18 cellular contexts compared by ENCODE assay signal in the genomic region with DNA sequence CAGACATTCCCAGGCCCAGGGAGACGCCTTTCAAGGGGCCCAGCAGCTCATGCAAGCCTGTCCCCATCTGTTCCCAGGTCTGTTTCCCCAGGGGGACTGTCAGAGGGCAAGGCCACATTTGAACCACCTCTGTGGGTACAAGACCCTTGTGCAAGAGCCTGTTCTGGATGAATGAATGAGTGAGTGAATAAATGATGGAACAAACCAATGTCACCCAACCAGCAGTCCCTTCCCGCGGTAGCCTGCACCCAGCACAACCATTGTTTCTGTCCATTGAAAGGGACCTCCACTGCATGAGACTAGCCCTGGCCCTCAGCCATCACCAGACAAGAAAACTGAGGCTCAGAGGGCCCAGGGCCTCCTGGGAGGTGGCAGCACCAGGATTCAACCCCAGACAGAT.
DNase-seq lines count a peak whose midpoint lies in the region; ATAC-seq and TF ChIP-seq lines count a peak whose summit lies in the region.
"Had no signal": no experiment of that assay in that cellular context is flagged by ENCODE, and none has a peak within 500 bp of the region (broad histone marks: within the 10 kb centered on the region; RNA-seq: fewer than 3 reads in every experiment).

No MANE protein-coding gene starts in this region.

- no peak overlapping the region for H3K4me3 ChIP-seq in BLaER1 treated with 17β-estradiol and CSF1 and Interleukin-3, amounts not matched to agents 10 nM and 100 nM
- H3K4me3 ChIP-seq in dorsolateral prefrontal cortex (peak overlapping the region in 25 of 59 donors; percentile 33 to 71 (median 55)), neural cell (ENCODE audit: low read length) (peak overlapping the region; percentile 68), H7 (ENCODE audit: insufficient read depth, low read depth, low read length) (no peak overlapping the region)
- H3K4me3 ChIP-seq: A549, MG63 had no signal

- intact Hi-C loops in dorsolateral prefrontal cortex (cut with DNase I): loop anchor here in 1 of 2 donors (5.0 kb wide), 1 partner anchor 68 kb away; the partner anchor contains the start of gene TCF20

- no peak for TF ChIP-seq EP300 in neural cell (conservative IDR thresholded peaks at IDR 0.05; ENCODE audit: poor library complexity, severe bottlenecking)

- no peak for TF ChIP-seq RAD21 in neural cell (conservative IDR thresholded peaks at IDR 0.05)

- H3K27me3 Mint-ChIP-seq in activated T-helper 17 cell treated with anti-CD3 and anti-CD28 coated beads, Interleukin-2, amount 50 U/mL, for 72 hours: no peaks in the 10 kb centered on the region

- no peaks in the 10 kb centered on the region for H3K9me3 Mint-ChIP-seq in activated T-helper 17 cell treated with anti-CD3 and anti-CD28 coated beads, Interleukin-2, amount 50 U/mL, for 72 hours

- H3K9me3 ChIP-seq in BLaER1 treated with 17β-estradiol and CSF1 and Interleukin-3, amounts not matched to agents 10 nM and 100 nM (replicated peaks in 1 of 11): no peaks in the 10 kb centered on the region
- H3K9me3 ChIP-seq in neural cell (ENCODE audit: low read length): no peaks in the 10 kb centered on the region
- H3K9me3 ChIP-seq: A549, Caco-2, MG63, SK-N-SH had no signal

- no peak for TF ChIP-seq CTCF in dorsolateral prefrontal cortex (IDR thresholded peaks at IDR 0.05 in 54 of 56, conservative IDR thresholded peaks at IDR 0.05 in 2 of 56; ENCODE audit: low read depth in 1 of 56, partially characterized antibody in 56 of 56)
- no peak for TF ChIP-seq CTCF in neural cell (IDR thresholded peaks at IDR 0.05; ENCODE audit: poor library complexity, severe bottlenecking)

- peaks cover 11% of the 10 kb centered on the region for H3K4me1 Mint-ChIP-seq in activated T-helper 17 cell treated with anti-CD3 and anti-CD28 coated beads, Interleukin-2, amount 50 U/mL, for 72 hours

- peaks cover 0 to 69% (median 6%) of the 10 kb centered on the region in 11 experiments; a peak in 10 of 22 replicates for H3K27me3 ChIP-seq in BLaER1 treated with 17β-estradiol and CSF1 and Interleukin-3, amounts not matched to agents 10 nM and 100 nM
- H3K27me3 ChIP-seq in dorsolateral prefrontal cortex (no peaks in the 10 kb centered on the region), neural cell (ENCODE audit: insufficient read depth, low read depth, low read length) (no peaks in the 10 kb centered on the region), H7 (ENCODE audit: control insufficient read depth, insufficient read depth, low read length) (peaks cover 3% of the 10 kb centered on the region; the same call in 1 of the 2 replicates)
- H3K27me3 ChIP-seq: MG63 had no signal

- ATAC-seq in activated T-helper 17 cell treated with anti-CD3 and anti-CD28 coated beads, Interleukin-2, amount 50 U/mL, for 72 hours (replicated peaks): no peak
- ATAC-seq: A549, HepG2 had no signal

- peak; percentile 40 for DNase-seq in NCI-H524 treated with DMSO at 0.1 percent for 48 hours (lab: John Stamatoyannopoulos, UW)
- DNase-seq in dorsolateral prefrontal cortex: no peak
- no peak for DNase-seq in H7
- no peak for DNase-seq in GM03348 (ENCODE audit: low spot score)
- no peak for DNase-seq in activated CD4-positive, CD25-positive, alpha-beta regulatory T cell treated with anti-CD3 and anti-CD28 coated beads, Interleukin-2, amount 50 U/mL, for 72 hours
- DNase-seq: Caco-2; MG63; NCI-H1694; NCI-H226; NCI-H526 treated with DMSO at 0.1 percent for 48 hours; NK-92 treated with Interleukin-12 subunit alpha and Interleukin-12 subunit beta, amount 100 ng/mL, for 24 hours had no signal

- peaks cover 57% of the 10 kb centered on the region for H3K79me2 ChIP-seq in neural cell (replicated peaks; ENCODE audit: insufficient read depth, low read length)

- no peaks in the 10 kb centered on the region for H3K9me2 ChIP-seq in neural cell (ENCODE audit: insufficient read depth, low read length)
- H3K9me2 ChIP-seq: SK-N-SH had no signal

- peaks cover 10 to 89% (median 72%) of the 10 kb centered on the region in 10 experiments for H3K4me1 ChIP-seq in BLaER1 treated with 17β-estradiol and CSF1 and Interleukin-3, amounts not matched to agents 10 nM and 100 nM
- H3K4me1 ChIP-seq: Caco-2 had no signal

- no peak overlapping the region for H3K27ac ChIP-seq in BLaER1 treated with 17β-estradiol and CSF1 and Interleukin-3, amounts not matched to agents 10 nM and 100 nM
- H3K27ac ChIP-seq in dorsolateral prefrontal cortex (peak overlapping the region in 53 of 59 donors; percentile 22 to 94 (median 85)), neural cell (ENCODE audit: low read length) (peak overlapping the region; percentile 95)
- H3K27ac ChIP-seq: A549, KMS-11 had no signal

- H3K36me3 ChIP-seq in BLaER1 treated with 17β-estradiol and CSF1 and Interleukin-3, amounts not matched to agents 10 nM and 100 nM: no peaks in the 10 kb centered on the region
- H3K36me3 ChIP-seq in neural cell (ENCODE audit: insufficient read depth, low read length) (no peaks in the 10 kb centered on the region), H7 (replicated peaks; ENCODE audit: control insufficient read depth, insufficient read depth, low read length) (no peaks in the 10 kb centered on the region; the same call in 1 of the 2 replicates)
- H3K36me3 ChIP-seq: MG63 had no signal

- no peak overlapping the region for H3K9ac ChIP-seq in BLaER1 treated with 17β-estradiol and CSF1 and Interleukin-3, amounts not matched to agents 10 nM and 100 nM
- H3K9ac ChIP-seq in neural cell (ENCODE audit: low read length): peak overlapping the region; percentile 88
- H3K9ac ChIP-seq: KMS-11, SK-N-SH had no signal

- H2AFZ ChIP-seq in neural cell (ENCODE audit: low read depth, low read length): no peak overlapping the region

- H3K27ac Mint-ChIP-seq in activated T-helper 17 cell treated with anti-CD3 and anti-CD28 coated beads, Interleukin-2, amount 50 U/mL, for 72 hours: no peak overlapping the region

- H3K4me2 ChIP-seq in BLaER1 treated with 17β-estradiol and CSF1 and Interleukin-3, amounts not matched to agents 10 nM and 100 nM: peak overlapping the region in 8 of 11 experiments; percentile 8 to 94 (median 78); a peak in 8 of 22 replicates
- peak overlapping the region; percentile 89 for H3K4me2 ChIP-seq in neural cell (ENCODE audit: low read length)
- H3K4me2 ChIP-seq: A549, KMS-11, SK-N-SH had no signal

- H3K4me3 Mint-ChIP-seq in activated T-helper 17 cell treated with anti-CD3 and anti-CD28 coated beads, Interleukin-2, amount 50 U/mL, for 72 hours: no peak overlapping the region

- H3K36me3 Mint-ChIP-seq in activated T-helper 17 cell treated with anti-CD3 and anti-CD28 coated beads, Interleukin-2, amount 50 U/mL, for 72 hours (ENCODE audit: low read depth): no peaks in the 10 kb centered on the region

- H3F3A ChIP-seq in neural cell (ENCODE audit: insufficient read depth, low read length, poor library complexity, severe bottlenecking): peaks cover 5% of the 10 kb centered on the region

- peaks cover 0 to 47% (median 6%) of the 10 kb centered on the region in 11 experiments; a peak in 8 of 22 replicates for H4K20me1 ChIP-seq in BLaER1 treated with 17β-estradiol and CSF1 and Interleukin-3, amounts not matched to agents 10 nM and 100 nM
- H4K20me1 ChIP-seq in neural cell (ENCODE audit: insufficient read depth): no peaks in the 10 kb centered on the region

TF ChIP-seq in neural cell, 6 proteins besides CTCF, POLR2A, EP300 and RAD21:
- no peak for TF ChIP-seq EZH2 (IDR thresholded peaks at IDR 0.05; ENCODE audit: borderline replicate concordance, insufficient read depth, low read length, poor library complexity, severe bottlenecking)
- TF ChIP-seq TAF1 (IDR thresholded peaks at IDR 0.05; ENCODE audit: low read depth): no peak
- TF ChIP-seq SMC3 (conservative IDR thresholded peaks at IDR 0.05; ENCODE audit: poor library complexity): no peak
- no peak for TF ChIP-seq MXI1 (conservative IDR thresholded peaks at IDR 0.05; ENCODE audit: poor library complexity, severe bottlenecking)

Comparison
In these comparisons a context has a peak if more than half of its experiments do, and no peak if none do; other contexts are left out.
1. H3K27ac ChIP-seq: peak in dorsolateral prefrontal cortex (53 of 59) and neural cell (single experiment); none in BLaER1 treated with 17β-estradiol and CSF1 and Interleukin-3, amounts not matched to agents 10 nM and 100 nM (0 of 11).